Comparison of ENCODE assay signal across 1 cellular context in the genomic region with DNA sequence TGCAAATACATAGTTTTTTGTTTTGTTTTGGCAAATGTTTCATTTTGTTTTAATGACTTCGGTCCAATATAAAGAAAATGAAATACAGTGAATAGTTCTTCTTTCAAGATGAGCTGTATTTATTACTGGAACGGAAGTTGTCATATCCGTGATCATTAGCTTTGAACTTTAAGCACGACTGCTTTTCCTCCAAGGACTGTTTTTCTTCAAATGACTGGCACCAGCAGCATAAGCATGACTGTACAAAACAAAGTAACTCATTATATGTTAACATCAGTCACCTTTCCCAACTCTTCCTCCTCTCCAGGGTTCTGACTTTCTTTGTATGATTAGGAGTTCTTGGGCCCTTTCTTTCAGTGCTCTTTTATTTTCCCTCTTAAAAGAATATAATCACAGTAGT.
A peak's percentile ranks its signal among the peaks of the same experiment; 100 is the strongest.
TF ChIP-seq lines count a peak whose summit lies in the region.

No MANE protein-coding gene starts in this region.

TF ChIP-seq in GM12878, 131 proteins besides CTCF, POLR2A, EP300 and RAD21 (continued from another document and continues in another):
- TF ChIP-seq, protein P1, sequence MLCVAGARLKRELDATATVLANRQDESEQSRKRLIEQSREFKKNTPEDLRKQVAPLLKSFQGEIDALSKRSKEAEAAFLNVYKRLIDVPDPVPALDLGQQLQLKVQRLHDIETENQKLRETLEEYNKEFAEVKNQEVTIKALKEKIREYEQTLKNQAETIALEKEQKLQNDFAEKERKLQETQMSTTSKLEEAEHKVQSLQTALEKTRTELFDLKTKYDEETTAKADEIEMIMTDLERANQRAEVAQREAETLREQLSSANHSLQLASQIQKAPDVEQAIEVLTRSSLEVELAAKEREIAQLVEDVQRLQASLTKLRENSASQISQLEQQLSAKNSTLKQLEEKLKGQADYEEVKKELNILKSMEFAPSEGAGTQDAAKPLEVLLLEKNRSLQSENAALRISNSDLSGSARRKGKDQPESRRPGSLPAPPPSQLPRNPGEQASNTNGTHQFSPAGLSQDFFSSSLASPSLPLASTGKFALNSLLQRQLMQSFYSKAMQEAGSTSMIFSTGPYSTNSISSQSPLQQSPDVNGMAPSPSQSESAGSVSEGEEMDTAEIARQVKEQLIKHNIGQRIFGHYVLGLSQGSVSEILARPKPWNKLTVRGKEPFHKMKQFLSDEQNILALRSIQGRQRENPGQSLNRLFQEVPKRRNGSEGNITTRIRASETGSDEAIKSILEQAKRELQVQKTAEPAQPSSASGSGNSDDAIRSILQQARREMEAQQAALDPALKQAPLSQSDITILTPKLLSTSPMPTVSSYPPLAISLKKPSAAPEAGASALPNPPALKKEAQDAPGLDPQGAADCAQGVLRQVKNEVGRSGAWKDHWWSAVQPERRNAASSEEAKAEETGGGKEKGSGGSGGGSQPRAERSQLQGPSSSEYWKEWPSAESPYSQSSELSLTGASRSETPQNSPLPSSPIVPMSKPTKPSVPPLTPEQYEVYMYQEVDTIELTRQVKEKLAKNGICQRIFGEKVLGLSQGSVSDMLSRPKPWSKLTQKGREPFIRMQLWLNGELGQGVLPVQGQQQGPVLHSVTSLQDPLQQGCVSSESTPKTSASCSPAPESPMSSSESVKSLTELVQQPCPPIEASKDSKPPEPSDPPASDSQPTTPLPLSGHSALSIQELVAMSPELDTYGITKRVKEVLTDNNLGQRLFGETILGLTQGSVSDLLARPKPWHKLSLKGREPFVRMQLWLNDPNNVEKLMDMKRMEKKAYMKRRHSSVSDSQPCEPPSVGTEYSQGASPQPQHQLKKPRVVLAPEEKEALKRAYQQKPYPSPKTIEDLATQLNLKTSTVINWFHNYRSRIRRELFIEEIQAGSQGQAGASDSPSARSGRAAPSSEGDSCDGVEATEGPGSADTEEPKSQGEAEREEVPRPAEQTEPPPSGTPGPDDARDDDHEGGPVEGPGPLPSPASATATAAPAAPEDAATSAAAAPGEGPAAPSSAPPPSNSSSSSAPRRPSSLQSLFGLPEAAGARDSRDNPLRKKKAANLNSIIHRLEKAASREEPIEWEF (IDR thresholded peaks at IDR 0.05; ENCODE audit: insufficient replicate concordance, low read depth, low read length), result no peak
- TF ChIP-seq HDAC2 (IDR thresholded peaks at IDR 0.05) (no peak), IRF4 (IDR thresholded peaks at IDR 0.05; ENCODE audit: low read depth, low read length) (peak; percentile 93), YY1 (IDR thresholded peaks at IDR 0.05; ENCODE audit: low read depth, low read length) (no peak), TARDBP (IDR thresholded peaks at IDR 0.05; ENCODE audit: borderline replicate concordance) (no peak), LARP7 (IDR thresholded peaks at IDR 0.05) (no peak), EZH2 (IDR thresholded peaks at IDR 0.05; ENCODE audit: borderline replicate concordance, control insufficient read depth, low read depth, low read length) (no peak), MYC (IDR thresholded peaks at IDR 0.05; ENCODE audit: insufficient read depth, insufficient read length, insufficient replicate concordance, low read length, severe bottlenecking) (no peak), TCF3 (IDR thresholded peaks at IDR 0.05; ENCODE audit: borderline replicate concordance, insufficient read depth, low read depth, low read length) (no peak), STAT1 (conservative IDR thresholded peaks at IDR 0.05) (no peak), JUND (IDR thresholded peaks at IDR 0.05; ENCODE audit: low read depth, low read length) (peak; percentile 63; the same call in 1 of the 2 replicates), SUZ12 (IDR thresholded peaks at IDR 0.05; ENCODE audit: unreplicated experiment) (no peak), SRF (IDR thresholded peaks at IDR 0.05; ENCODE audit: low read depth in 2 of 2, low read length in 2 of 2) (0 out of 4 replicates have a peak, but pooled peaks of 1 of the 2 experiments have one; percentile 11), IKZF1 (conservative IDR thresholded peaks at IDR 0.05) (peak; percentile 87), BACH1 (IDR thresholded peaks at IDR 0.05; ENCODE audit: borderline replicate concordance) (peak; percentile 48; the same call in 1 of the 2 replicates), ATF7 (IDR thresholded peaks at IDR 0.05; ENCODE audit: low read depth) (peak; percentile 76), RELA (IDR thresholded peaks at IDR 0.05; ENCODE audit: borderline replicate concordance, partially characterized antibody) (no peak), NFIC (IDR thresholded peaks at IDR 0.05; ENCODE audit: low read depth, low read length) (peak; percentile 95), BMI1 (IDR thresholded peaks at IDR 0.05; ENCODE audit: borderline replicate concordance) (peak; percentile 62; the same call in 1 of the 2 replicates), BCL11A (IDR thresholded peaks at IDR 0.05; ENCODE audit: low read depth, low read length) (peak; percentile 89), MTA3 (IDR thresholded peaks at IDR 0.05; ENCODE audit: borderline replicate concordance, low read length) (peak; percentile 68; the same call in 1 of the 2 replicates), RCOR1 (conservative IDR thresholded peaks at IDR 0.05; ENCODE audit: low read depth, low read length) (no peak), DPF2 (IDR thresholded peaks at IDR 0.05) (peak; percentile 91), SMARCA5 (IDR thresholded peaks at IDR 0.05) (no peak), MYB (IDR thresholded peaks at IDR 0.05; ENCODE audit: borderline replicate concordance, low read depth, low read length) (no peak), RB1 (IDR thresholded peaks at IDR 0.05; ENCODE audit: borderline replicate concordance) (no peak), SIX5 (IDR thresholded peaks at IDR 0.05; ENCODE audit: low read depth, low read length, severe bottlenecking) (no peak), EED (IDR thresholded peaks at IDR 0.05; ENCODE audit: low read depth) (peak; percentile 77), SIN3A (IDR thresholded peaks at IDR 0.05; ENCODE audit: low read depth, low read length) (no peak), RUNX3 (IDR thresholded peaks at IDR 0.05; ENCODE audit: low read length) (peak; percentile 24; the same call in 1 of the 2 replicates), CREM (IDR thresholded peaks at IDR 0.05; ENCODE audit: low read depth) (peak; percentile 89)
- TF ChIP-seq, protein P2, sequence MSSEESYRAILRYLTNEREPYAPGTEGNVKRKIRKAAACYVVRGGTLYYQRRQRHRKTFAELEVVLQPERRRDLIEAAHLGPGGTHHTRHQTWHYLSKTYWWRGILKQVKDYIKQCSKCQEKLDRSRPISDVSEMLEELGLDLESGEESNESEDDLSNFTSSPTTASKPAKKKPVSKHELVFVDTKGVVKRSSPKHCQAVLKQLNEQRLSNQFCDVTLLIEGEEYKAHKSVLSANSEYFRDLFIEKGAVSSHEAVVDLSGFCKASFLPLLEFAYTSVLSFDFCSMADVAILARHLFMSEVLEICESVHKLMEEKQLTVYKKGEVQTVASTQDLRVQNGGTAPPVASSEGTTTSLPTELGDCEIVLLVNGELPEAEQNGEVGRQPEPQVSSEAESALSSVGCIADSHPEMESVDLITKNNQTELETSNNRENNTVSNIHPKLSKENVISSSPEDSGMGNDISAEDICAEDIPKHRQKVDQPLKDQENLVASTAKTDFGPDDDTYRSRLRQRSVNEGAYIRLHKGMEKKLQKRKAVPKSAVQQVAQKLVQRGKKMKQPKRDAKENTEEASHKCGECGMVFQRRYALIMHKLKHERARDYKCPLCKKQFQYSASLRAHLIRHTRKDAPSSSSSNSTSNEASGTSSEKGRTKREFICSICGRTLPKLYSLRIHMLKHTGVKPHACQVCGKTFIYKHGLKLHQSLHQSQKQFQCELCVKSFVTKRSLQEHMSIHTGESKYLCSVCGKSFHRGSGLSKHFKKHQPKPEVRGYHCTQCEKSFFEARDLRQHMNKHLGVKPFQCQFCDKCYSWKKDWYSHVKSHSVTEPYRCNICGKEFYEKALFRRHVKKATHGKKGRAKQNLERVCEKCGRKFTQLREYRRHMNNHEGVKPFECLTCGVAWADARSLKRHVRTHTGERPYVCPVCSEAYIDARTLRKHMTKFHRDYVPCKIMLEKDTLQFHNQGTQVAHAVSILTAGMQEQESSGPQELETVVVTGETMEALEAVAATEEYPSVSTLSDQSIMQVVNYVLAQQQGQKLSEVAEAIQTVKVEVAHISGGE (CRISPR knock-in tag; IDR thresholded peaks at IDR 0.05), result no peak
- TF ChIP-seq, protein P3, sequence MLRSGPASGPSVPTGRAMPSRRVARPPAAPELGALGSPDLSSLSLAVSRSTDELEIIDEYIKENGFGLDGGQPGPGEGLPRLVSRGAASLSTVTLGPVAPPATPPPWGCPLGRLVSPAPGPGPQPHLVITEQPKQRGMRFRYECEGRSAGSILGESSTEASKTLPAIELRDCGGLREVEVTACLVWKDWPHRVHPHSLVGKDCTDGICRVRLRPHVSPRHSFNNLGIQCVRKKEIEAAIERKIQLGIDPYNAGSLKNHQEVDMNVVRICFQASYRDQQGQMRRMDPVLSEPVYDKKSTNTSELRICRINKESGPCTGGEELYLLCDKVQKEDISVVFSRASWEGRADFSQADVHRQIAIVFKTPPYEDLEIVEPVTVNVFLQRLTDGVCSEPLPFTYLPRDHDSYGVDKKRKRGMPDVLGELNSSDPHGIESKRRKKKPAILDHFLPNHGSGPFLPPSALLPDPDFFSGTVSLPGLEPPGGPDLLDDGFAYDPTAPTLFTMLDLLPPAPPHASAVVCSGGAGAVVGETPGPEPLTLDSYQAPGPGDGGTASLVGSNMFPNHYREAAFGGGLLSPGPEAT (IDR thresholded peaks at IDR 0.05; ENCODE audit: low read depth), result peak; percentile 71; the same call in 1 of the 2 replicates
- TF ChIP-seq, protein P4, sequence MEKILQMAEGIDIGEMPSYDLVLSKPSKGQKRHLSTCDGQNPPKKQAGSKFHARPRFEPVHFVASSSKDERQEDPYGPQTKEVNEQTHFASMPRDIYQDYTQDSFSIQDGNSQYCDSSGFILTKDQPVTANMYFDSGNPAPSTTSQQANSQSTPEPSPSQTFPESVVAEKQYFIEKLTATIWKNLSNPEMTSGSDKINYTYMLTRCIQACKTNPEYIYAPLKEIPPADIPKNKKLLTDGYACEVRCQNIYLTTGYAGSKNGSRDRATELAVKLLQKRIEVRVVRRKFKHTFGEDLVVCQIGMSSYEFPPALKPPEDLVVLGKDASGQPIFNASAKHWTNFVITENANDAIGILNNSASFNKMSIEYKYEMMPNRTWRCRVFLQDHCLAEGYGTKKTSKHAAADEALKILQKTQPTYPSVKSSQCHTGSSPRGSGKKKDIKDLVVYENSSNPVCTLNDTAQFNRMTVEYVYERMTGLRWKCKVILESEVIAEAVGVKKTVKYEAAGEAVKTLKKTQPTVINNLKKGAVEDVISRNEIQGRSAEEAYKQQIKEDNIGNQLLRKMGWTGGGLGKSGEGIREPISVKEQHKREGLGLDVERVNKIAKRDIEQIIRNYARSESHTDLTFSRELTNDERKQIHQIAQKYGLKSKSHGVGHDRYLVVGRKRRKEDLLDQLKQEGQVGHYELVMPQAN (conservative IDR thresholded peaks at IDR 0.05), result no peak
- TF ChIP-seq, protein P5, sequence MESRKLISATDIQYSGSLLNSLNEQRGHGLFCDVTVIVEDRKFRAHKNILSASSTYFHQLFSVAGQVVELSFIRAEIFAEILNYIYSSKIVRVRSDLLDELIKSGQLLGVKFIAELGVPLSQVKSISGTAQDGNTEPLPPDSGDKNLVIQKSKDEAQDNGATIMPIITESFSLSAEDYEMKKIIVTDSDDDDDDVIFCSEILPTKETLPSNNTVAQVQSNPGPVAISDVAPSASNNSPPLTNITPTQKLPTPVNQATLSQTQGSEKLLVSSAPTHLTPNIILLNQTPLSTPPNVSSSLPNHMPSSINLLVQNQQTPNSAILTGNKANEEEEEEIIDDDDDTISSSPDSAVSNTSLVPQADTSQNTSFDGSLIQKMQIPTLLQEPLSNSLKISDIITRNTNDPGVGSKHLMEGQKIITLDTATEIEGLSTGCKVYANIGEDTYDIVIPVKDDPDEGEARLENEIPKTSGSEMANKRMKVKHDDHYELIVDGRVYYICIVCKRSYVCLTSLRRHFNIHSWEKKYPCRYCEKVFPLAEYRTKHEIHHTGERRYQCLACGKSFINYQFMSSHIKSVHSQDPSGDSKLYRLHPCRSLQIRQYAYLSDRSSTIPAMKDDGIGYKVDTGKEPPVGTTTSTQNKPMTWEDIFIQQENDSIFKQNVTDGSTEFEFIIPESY (IDR thresholded peaks at IDR 0.05), result no peak
- TF ChIP-seq, protein P6, sequence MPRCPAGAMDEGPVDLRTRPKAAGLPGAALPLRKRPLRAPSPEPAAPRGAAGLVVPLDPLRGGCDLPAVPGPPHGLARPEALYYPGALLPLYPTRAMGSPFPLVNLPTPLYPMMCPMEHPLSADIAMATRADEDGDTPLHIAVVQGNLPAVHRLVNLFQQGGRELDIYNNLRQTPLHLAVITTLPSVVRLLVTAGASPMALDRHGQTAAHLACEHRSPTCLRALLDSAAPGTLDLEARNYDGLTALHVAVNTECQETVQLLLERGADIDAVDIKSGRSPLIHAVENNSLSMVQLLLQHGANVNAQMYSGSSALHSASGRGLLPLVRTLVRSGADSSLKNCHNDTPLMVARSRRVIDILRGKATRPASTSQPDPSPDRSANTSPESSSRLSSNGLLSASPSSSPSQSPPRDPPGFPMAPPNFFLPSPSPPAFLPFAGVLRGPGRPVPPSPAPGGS (IDR thresholded peaks at IDR 0.05; ENCODE audit: borderline replicate concordance, insufficient read depth, low read depth, low read length, poor library complexity, severe bottlenecking), result no peak
- TF ChIP-seq, protein P7, sequence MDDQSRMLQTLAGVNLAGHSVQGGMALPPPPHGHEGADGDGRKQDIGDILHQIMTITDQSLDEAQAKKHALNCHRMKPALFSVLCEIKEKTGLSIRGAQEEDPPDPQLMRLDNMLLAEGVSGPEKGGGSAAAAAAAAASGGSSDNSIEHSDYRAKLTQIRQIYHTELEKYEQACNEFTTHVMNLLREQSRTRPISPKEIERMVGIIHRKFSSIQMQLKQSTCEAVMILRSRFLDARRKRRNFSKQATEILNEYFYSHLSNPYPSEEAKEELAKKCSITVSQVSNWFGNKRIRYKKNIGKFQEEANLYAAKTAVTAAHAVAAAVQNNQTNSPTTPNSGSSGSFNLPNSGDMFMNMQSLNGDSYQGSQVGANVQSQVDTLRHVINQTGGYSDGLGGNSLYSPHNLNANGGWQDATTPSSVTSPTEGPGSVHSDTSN (IDR thresholded peaks at IDR 0.05; ENCODE audit: insufficient replicate concordance, low read depth, low read length), result no peak
- TF ChIP-seq, protein P8, sequence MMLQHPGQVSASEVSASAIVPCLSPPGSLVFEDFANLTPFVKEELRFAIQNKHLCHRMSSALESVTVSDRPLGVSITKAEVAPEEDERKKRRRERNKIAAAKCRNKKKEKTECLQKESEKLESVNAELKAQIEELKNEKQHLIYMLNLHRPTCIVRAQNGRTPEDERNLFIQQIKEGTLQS (IDR thresholded peaks at IDR 0.05; ENCODE audit: borderline replicate concordance, extremely low read depth, low read depth, low read length), result no peak
- TF ChIP-seq, protein P9, sequence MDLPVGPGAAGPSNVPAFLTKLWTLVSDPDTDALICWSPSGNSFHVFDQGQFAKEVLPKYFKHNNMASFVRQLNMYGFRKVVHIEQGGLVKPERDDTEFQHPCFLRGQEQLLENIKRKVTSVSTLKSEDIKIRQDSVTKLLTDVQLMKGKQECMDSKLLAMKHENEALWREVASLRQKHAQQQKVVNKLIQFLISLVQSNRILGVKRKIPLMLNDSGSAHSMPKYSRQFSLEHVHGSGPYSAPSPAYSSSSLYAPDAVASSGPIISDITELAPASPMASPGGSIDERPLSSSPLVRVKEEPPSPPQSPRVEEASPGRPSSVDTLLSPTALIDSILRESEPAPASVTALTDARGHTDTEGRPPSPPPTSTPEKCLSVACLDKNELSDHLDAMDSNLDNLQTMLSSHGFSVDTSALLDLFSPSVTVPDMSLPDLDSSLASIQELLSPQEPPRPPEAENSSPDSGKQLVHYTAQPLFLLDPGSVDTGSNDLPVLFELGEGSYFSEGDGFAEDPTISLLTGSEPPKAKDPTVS (IDR thresholded peaks at IDR 0.05; ENCODE audit: low read depth, low read length), result no peak
